In the genomic region with DNA sequence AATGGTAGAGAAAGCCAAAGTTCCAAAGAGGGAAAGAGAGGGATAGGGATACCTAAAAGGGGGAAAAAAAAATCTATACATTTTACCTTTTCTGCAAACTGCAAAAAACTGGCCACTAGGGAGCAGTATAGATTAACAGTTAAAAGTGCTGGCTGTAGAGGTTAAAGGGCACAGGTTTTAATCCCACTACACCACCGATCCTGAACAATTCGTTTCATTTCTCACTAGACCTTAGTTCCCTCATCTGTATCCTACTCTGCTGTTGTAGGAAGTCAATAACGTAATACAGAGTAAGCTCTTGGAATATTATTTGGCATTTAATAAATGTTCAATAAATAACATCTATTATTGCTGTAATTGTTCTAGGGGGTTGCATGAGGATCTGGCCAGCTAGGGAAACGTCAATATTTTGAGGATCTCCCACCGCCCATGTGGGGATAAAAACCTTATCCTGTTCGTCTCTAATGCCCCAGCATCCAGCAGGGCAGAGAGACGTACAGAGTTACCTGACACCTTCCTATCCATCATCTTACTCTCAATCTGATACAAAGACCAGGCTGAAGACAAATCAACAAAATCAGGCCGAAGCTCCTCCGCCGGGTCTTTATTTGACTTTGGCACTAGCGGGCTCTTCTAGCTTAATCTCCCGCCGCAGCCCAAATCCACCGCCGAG, we compare ENCODE assay signal across 8 cellular contexts. TPM values are rescaled to one million over a fixed set of nuclear protein-coding genes. Genes with fewer than 3 reads are reported as not detected.
DNase-seq lines count a peak whose midpoint lies in the region; ATAC-seq and TF ChIP-seq lines count a peak whose summit lies in the region.

No MANE protein-coding gene starts in this region.

- H3K27me3 Mint-ChIP-seq in naive thymus-derived CD8-positive, alpha-beta T cell: no peaks in the 10 kb centered on the region

- no peak overlapping the region for H3K27ac Mint-ChIP-seq in naive thymus-derived CD8-positive, alpha-beta T cell

- H3K4me3 ChIP-seq in AG04449 (ENCODE audit: low read depth, low read length) (peak overlapping the region; percentile 97), fibroblast of the aortic adventitia (ENCODE audit: low read depth, low read length) (peak overlapping the region; percentile 96)

- CTCF ChIA-PET in AG04449 (lab: Yijun Ruan, JAX): interaction anchor here (0.6 to 7.0 kb wide), 34 partner anchors 7 to 386 kb away, joined by 3 to 83 read pairs (median 5); partner anchors contain the start of genes ALAD, C9orf43, FKBP15 and HDHD3

- H3K4me3 Mint-ChIP-seq in naive thymus-derived CD8-positive, alpha-beta T cell: no peak overlapping the region

- ATAC-seq in HG02870 (IDR thresholded peaks at IDR 0.05; ENCODE audit: unreplicated experiment): peak; percentile 2
- ATAC-seq in naive thymus-derived CD8-positive, alpha-beta T cell: peak; percentile 23 to 31
- ATAC-seq in HG03039 (IDR thresholded peaks at IDR 0.05; ENCODE audit: unreplicated experiment): no peak

- POLR2A ChIA-PET in AG04449 (lab: Yijun Ruan, JAX): interaction anchor here (0.6 to 1.8 kb wide), 4 partner anchors 53 to 136 kb away, joined by 3 to 14 read pairs (median 9); partner anchors contain the start of genes ALAD, C9orf43, FKBP15 and POLE3
- POLR2A ChIA-PET in naive thymus-derived CD8-positive, alpha-beta T cell (lab: Charles Lee): interaction anchor here (1.0 to 2.4 kb wide), 10 partner anchors 53 to 383 kb away, joined by 3 to 13 read pairs (median 4); partner anchors contain the start of genes ALAD, C9orf43, FKBP15 and HDHD3

- DNase-seq in AG04449 (ENCODE audit: low read depth, low spot score): no peak
- peak; percentile 12 for DNase-seq in GF-D8 (lab: John Stamatoyannopoulos, UW)
- peak; percentile 62 to 72 for DNase-seq in NCI-H2081 (lab: John Stamatoyannopoulos, UW)
- peak; percentile 72 for DNase-seq in fibroblast of the aortic adventitia (ENCODE audit: low read depth)
- DNase-seq in naive thymus-derived CD8-positive, alpha-beta T cell: peak in 6 of 10 donors; percentile 19 to 75 (median 54)

- peak overlapping the region; percentile 91 for H3K27ac ChIP-seq in VCaP

- H3K36me3 Mint-ChIP-seq in naive thymus-derived CD8-positive, alpha-beta T cell: peaks cover under 1 to 56% (median 23%) of the 10 kb centered on the region in 3 donors

- H3K9me3 Mint-ChIP-seq in naive thymus-derived CD8-positive, alpha-beta T cell: no peaks in the 10 kb centered on the region

- peaks cover 14 to 39% (median 22%) of the 10 kb centered on the region in 4 donors for H3K4me1 Mint-ChIP-seq in naive thymus-derived CD8-positive, alpha-beta T cell

- TF ChIP-seq CTCF in AG04449 (IDR thresholded peaks at IDR 0.05; ENCODE audit: insufficient read depth, low read length, missing control alignments) (peak; percentile 56), VCaP (conservative IDR thresholded peaks at IDR 0.05) (peak; percentile 85), fibroblast of the aortic adventitia (IDR thresholded peaks at IDR 0.05; ENCODE audit: insufficient read depth, low read length) (peak; percentile 68)

RNA-seq across cellular contexts. Expression of gene CDC26, which starts 0.8 kb away (rescaled TPM):
- total RNA-seq in fibroblast of the aortic adventitia (ENCODE audit: low replicate concordance): 57.1 and 124 TPM in 2 replicates
- total RNA-seq in naive thymus-derived CD8-positive, alpha-beta T cell: 10 to 100 TPM; 33.0 to 37.4 TPM
- 100 to 1,000 TPM; 148 to 193 (median 173) TPM for polyA plus RNA-seq in naive thymus-derived CD8-positive, alpha-beta T cell

RNA-seq across cellular contexts. Expression of gene PRPF4, which starts 0.8 kb away (rescaled TPM):
- 24.0 and 25.9 TPM in 2 replicates for total RNA-seq in fibroblast of the aortic adventitia (ENCODE audit: low replicate concordance)
- 10 to 100 TPM; 16.6 to 17.2 TPM for total RNA-seq in naive thymus-derived CD8-positive, alpha-beta T cell
- polyA plus RNA-seq in naive thymus-derived CD8-positive, alpha-beta T cell: 10 to 100 TPM; 21.7 to 24.0 (median 23.0) TPM

RNA-seq across cellular contexts. Expression of gene RNF183, which starts 28.6 kb away (rescaled TPM):
- total RNA-seq in fibroblast of the aortic adventitia (ENCODE audit: low replicate concordance): not detected in 2 replicates
- total RNA-seq in naive thymus-derived CD8-positive, alpha-beta T cell: under 1 TPM in 1 of 2 experiments, not detected in 1; 0.23 TPM
- not detected for polyA plus RNA-seq in naive thymus-derived CD8-positive, alpha-beta T cell

RNA-seq across cellular contexts. Expression of gene SLC31A1, which starts 53.3 kb away (rescaled TPM):
- total RNA-seq in fibroblast of the aortic adventitia (ENCODE audit: low replicate concordance): 15.2 and 32.9 TPM in 2 replicates
- total RNA-seq in naive thymus-derived CD8-positive, alpha-beta T cell: 1 to 10 TPM; 3.7 to 4.4 TPM
- polyA plus RNA-seq in naive thymus-derived CD8-positive, alpha-beta T cell: 1 to 10 TPM; 2.0 to 4.7 (median 2.2) TPM

RNA-seq across cellular contexts. Expression of gene FKBP15, which starts 53.5 kb away (rescaled TPM):
- 10.5 and 27.7 TPM in 2 replicates for total RNA-seq in fibroblast of the aortic adventitia (ENCODE audit: low replicate concordance)
- 10 to 100 TPM; 31.3 to 33.5 TPM for total RNA-seq in naive thymus-derived CD8-positive, alpha-beta T cell
- 10 to 100 TPM in 1 of 3 donors, 1 to 10 TPM in 2; 7.2 to 14.4 (median 8.8) TPM for polyA plus RNA-seq in naive thymus-derived CD8-positive, alpha-beta T cell
